12 cellular contexts compared by ENCODE assay signal in the genomic region with DNA sequence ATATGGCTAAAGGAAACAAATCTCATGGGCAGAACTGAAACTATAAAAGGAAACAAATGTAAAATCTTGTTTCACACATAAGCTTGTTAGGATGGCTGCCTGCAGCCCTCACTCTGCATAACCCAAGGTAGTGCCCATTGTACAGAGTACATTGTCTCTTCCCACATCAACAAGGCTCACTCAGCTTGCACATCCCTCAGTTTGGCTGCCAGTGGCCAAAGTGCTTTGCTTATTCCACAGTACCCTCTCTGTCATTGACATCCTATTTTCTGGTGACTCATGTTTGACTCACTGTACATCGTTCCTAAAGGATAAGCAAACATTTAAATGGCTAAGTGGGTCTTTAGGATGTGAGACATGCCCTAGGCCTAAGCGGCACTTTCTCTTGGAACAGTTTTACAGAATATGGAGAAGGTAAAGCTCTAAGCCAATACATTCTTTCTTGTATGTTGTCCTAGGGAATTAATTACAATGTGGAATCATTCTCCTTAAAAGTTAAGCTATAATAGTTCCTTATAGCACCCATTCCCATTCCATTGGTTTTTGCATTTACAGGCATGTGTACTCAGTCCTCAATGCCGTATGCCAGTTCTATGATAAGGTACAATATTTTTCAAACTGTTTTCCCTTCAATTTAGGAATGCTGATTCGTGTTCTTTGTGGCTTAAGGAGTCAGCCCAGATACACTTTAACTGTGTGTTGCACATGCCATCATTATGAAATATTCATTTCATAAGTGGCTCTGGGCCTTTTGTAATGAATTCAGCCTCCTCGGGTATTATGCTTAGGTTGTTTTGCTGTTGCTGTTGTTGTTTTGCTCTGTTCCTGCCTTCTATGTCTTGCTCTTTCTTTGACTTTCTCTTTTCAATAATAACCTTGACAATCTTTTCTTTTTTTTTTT. TPM values are rescaled to one million over a fixed set of nuclear protein-coding genes. Genes with fewer than 3 reads are reported as not detected.
DNase-seq lines count a peak whose midpoint lies in the region; ATAC-seq and TF ChIP-seq lines count a peak whose summit lies in the region.
"Had no signal": no experiment of that assay in that cellular context is flagged by ENCODE, and none has a peak within 500 bp of the region (broad histone marks: within the 10 kb centered on the region; RNA-seq: fewer than 3 reads in every experiment).

No MANE protein-coding gene starts in this region.

- no peak overlapping the region for H3K27ac Mint-ChIP-seq in glutamatergic neuron (ENCODE audit: unreplicated experiment)
- no peak overlapping the region for H3K27ac Mint-ChIP-seq in natural killer cell treated with Interleukin-12 subunit alpha and Interleukin-12 subunit beta and Interleukin-15 and Interleukin-18, amount 100 ng/mL, for 72 hours
- H3K27ac Mint-ChIP-seq: activated naive CD8-positive, alpha-beta T cell treated with anti-CD3 and anti-CD28 coated beads, Interleukin-2, amount 10 ng/mL, durations not matched to agents 7 days and 5 days; stimulated activated naive CD8-positive, alpha-beta T cell treated with anti-CD3 and anti-CD28 coated beads, Interleukin-15, Interleukin-2, amounts not matched to agents 100 ng/mL and 50 ng/mL, for 24 hours had no signal

- no peaks in the 10 kb centered on the region for H3K36me3 Mint-ChIP-seq in glutamatergic neuron (ENCODE audit: unreplicated experiment)
- no peaks in the 10 kb centered on the region for H3K36me3 Mint-ChIP-seq in natural killer cell treated with Interleukin-12 subunit alpha and Interleukin-12 subunit beta and Interleukin-15 and Interleukin-18, amount 100 ng/mL, for 72 hours

- H3K4me1 Mint-ChIP-seq in glutamatergic neuron (ENCODE audit: low read depth, unreplicated experiment), result no peaks in the 10 kb centered on the region
- peaks cover 0 to 16% of the 10 kb centered on the region in 2 donors for H3K4me1 Mint-ChIP-seq in natural killer cell treated with Interleukin-12 subunit alpha and Interleukin-12 subunit beta and Interleukin-15 and Interleukin-18, amount 100 ng/mL, for 72 hours (ENCODE audit: low read depth in 2 of 2)

- no peak for TF ChIP-seq CTCF in epithelial cell of esophagus (IDR thresholded peaks at IDR 0.05; ENCODE audit: insufficient read depth, low read depth, low read length, missing control alignments)
- no peak for TF ChIP-seq CTCF in glutamatergic neuron (IDR thresholded peaks at IDR 0.05; ENCODE audit: partially characterized antibody, unreplicated experiment)

- H3K4me3 ChIP-seq in epithelial cell of esophagus (ENCODE audit: low read length), result no peak overlapping the region

- no peak overlapping the region for H3K4me3 Mint-ChIP-seq in glutamatergic neuron (ENCODE audit: unreplicated experiment)
- no peak overlapping the region for H3K4me3 Mint-ChIP-seq in natural killer cell treated with Interleukin-12 subunit alpha and Interleukin-12 subunit beta and Interleukin-15 and Interleukin-18, amount 100 ng/mL, for 72 hours
- H3K4me3 Mint-ChIP-seq: activated naive CD8-positive, alpha-beta T cell treated with anti-CD3 and anti-CD28 coated beads, Interleukin-2, amount 10 ng/mL, durations not matched to agents 7 days and 5 days; stimulated activated naive CD8-positive, alpha-beta T cell treated with anti-CD3 and anti-CD28 coated beads, Interleukin-15, Interleukin-2, amounts not matched to agents 100 ng/mL and 50 ng/mL, for 24 hours had no signal

- H3K27me3 Mint-ChIP-seq in glutamatergic neuron (ENCODE audit: unreplicated experiment), result no peaks in the 10 kb centered on the region
- H3K27me3 Mint-ChIP-seq in natural killer cell treated with Interleukin-12 subunit alpha and Interleukin-12 subunit beta and Interleukin-15 and Interleukin-18, amount 100 ng/mL, for 72 hours, result no peaks in the 10 kb centered on the region
- H3K27me3 Mint-ChIP-seq: activated naive CD8-positive, alpha-beta T cell treated with anti-CD3 and anti-CD28 coated beads, Interleukin-2, amount 10 ng/mL, durations not matched to agents 7 days and 5 days; stimulated activated naive CD8-positive, alpha-beta T cell treated with anti-CD3 and anti-CD28 coated beads, Interleukin-15, Interleukin-2, amounts not matched to agents 100 ng/mL and 50 ng/mL, for 24 hours had no signal

- no peak for ATAC-seq in HG03095 (IDR thresholded peaks at IDR 0.05; ENCODE audit: unreplicated experiment)
- no peak for ATAC-seq in natural killer cell treated with Interleukin-12 subunit alpha and Interleukin-12 subunit beta and Interleukin-15 and Interleukin-18, amount 100 ng/mL, for 72 hours
- ATAC-seq: esophagus mucosa had no signal

- no peaks in the 10 kb centered on the region for H3K9me3 Mint-ChIP-seq in glutamatergic neuron (ENCODE audit: unreplicated experiment)
- no peaks in the 10 kb centered on the region for H3K9me3 Mint-ChIP-seq in natural killer cell treated with Interleukin-12 subunit alpha and Interleukin-12 subunit beta and Interleukin-15 and Interleukin-18, amount 100 ng/mL, for 72 hours
- H3K9me3 Mint-ChIP-seq: activated naive CD8-positive, alpha-beta T cell treated with anti-CD3 and anti-CD28 coated beads, Interleukin-2, amount 10 ng/mL, durations not matched to agents 7 days and 5 days; stimulated activated naive CD8-positive, alpha-beta T cell treated with anti-CD3 and anti-CD28 coated beads, Interleukin-15, Interleukin-2, amounts not matched to agents 100 ng/mL and 50 ng/mL, for 24 hours had no signal

- DNase-seq in NCI-H510A treated with DMSO at 0.1 percent for 48 hours (lab: John Stamatoyannopoulos, UW) (peak; percentile 20), NCI-H510A (lab: John Stamatoyannopoulos, UW) (no peak), NCI-H226 (peak; percentile 18), epithelial cell of esophagus (ENCODE audit: low read depth) (peak; percentile 79), smooth muscle cell of the brain vasculature (ENCODE audit: low read depth, low spot score) (peak; percentile 13), glutamatergic neuron (no peak)
- DNase-seq in natural killer cell treated with Interleukin-12 subunit alpha and Interleukin-12 subunit beta and Interleukin-15 and Interleukin-18, amount 100 ng/mL, for 72 hours (ENCODE audit: low spot score), result no peak
- DNase-seq: activated naive CD8-positive, alpha-beta T cell treated with anti-CD3 and anti-CD28 coated beads, Interleukin-2, amount 10 ng/mL, durations not matched to agents 7 days and 5 days; midbrain had no signal

RNA-seq across cellular contexts. Expression of a gene that starts 5.5 kb away (rescaled TPM):
- 4.3 TPM for total RNA-seq in glutamatergic neuron (ENCODE audit: unreplicated experiment)
- 1 to 10 TPM; 1.8 to 4.4 TPM for total RNA-seq in natural killer cell treated with Interleukin-12 subunit alpha and Interleukin-12 subunit beta and Interleukin-15 and Interleukin-18, amount 100 ng/mL, for 72 hours

Comparison
In these comparisons a context has a peak if more than half of its experiments do, and no peak if none do; other contexts are left out.
1. DNase-seq: peak in NCI-H510A treated with DMSO at 0.1 percent for 48 hours (single experiment), NCI-H226 (single experiment), epithelial cell of esophagus (single experiment) and smooth muscle cell of the brain vasculature (single experiment); none in NCI-H510A (single experiment), glutamatergic neuron (single experiment) and natural killer cell treated with Interleukin-12 subunit alpha and Interleukin-12 subunit beta and Interleukin-15 and Interleukin-18, amount 100 ng/mL, for 72 hours (single experiment).